In genomic region chr4:186169942-186170802, GRCh38 we compare ENCODE assay signal across 24 cellular contexts. TPM values are rescaled to one million over a fixed set of nuclear protein-coding genes. Genes with fewer than 3 reads are reported as not detected.
DNase-seq lines count a peak whose midpoint lies in the region; ATAC-seq, FAIRE-seq and TF ChIP-seq lines count a peak whose summit lies in the region.
"Had no signal": no experiment of that assay in that cellular context is flagged by ENCODE, and none has a peak within 500 bp of the region (broad histone marks: within the 10 kb centered on the region; RNA-seq: fewer than 3 reads in every experiment).

No MANE protein-coding gene starts in this region.

- no CpG with 5 or more reads among the region's 16 CpGs for WGBS in H9 (ENCODE audit: extremely low coverage, insufficient read length, low lambda C conversion rate)
- 90% methylated on average over 16 of the region's 16 CpGs; no CpG with 5 or more reads in 1 of the 2 experiments for WGBS in H1 (ENCODE audit: extremely low coverage in 1 of 2, insufficient coverage in 1 of 2, insufficient read length in 1 of 2, insufficient replicate concordance in 2 of 2, low coverage in 1 of 2, low lambda C conversion rate in 2 of 2, missing lambda C conversion rate in 1 of 2), 2 experiments

- H2AK5ac ChIP-seq in H9 (ENCODE audit: insufficient read length, low read length) (no peak overlapping the region), H1 (ENCODE audit: low read depth, low read length) (0 out of 2 replicates have a peak overlapping the region, but pooled peaks have one; percentile 13)

- DNase-seq in H9 (no peak), H1 (ENCODE audit: low read depth in 1 of 2, low spot score in 2 of 2) (no peak), neural progenitor cell (ENCODE audit: low spot score) (no peak), posterior vena cava (ENCODE audit: low spot score) (no peak), HFFc6 (no peak), HUDEP-2 (lab: John Stamatoyannopoulos, UW; ENCODE audit: unreplicated experiment in 76 of 76) (no peak)
- DNase-seq: activated CD4-positive, alpha-beta memory T cell treated with anti-CD3 and anti-CD28 coated beads for 36 hours; activated naive CD4-positive, alpha-beta T cell; amygdala; Calu3; central memory CD4-positive, alpha-beta T cell; effector memory CD4-positive, alpha-beta T cell; mammary epithelial cell; NCI-H2171; NCI-H526 treated with DMSO at 0.1 percent for 48 hours; T-cell had no signal

- no peaks in the 10 kb centered on the region for H3K9me2 ChIP-seq in DOHH2 (replicated peaks; ENCODE audit: control insufficient read depth, low read length)

- H3K27ac Mint-ChIP-seq in H9 = no peak overlapping the region
- H3K27ac Mint-ChIP-seq in neural progenitor cell = no peak overlapping the region
- no peak overlapping the region for H3K27ac Mint-ChIP-seq in HFFc6
- H3K27ac Mint-ChIP-seq: activated CD4-positive, alpha-beta memory T cell treated with anti-CD3 and anti-CD28 coated beads for 36 hours; T-cell had no signal

- no peak for ATAC-seq in HG03342 (IDR thresholded peaks at IDR 0.05; ENCODE audit: unreplicated experiment)
- ATAC-seq: sciatic nerve, T-cell had no signal

- H3K36me3 Mint-ChIP-seq in H9 (ENCODE audit: insufficient read depth in 1 of 3, low read depth in 3 of 3) (peaks cover 0 to 18% (median 0%) of the 10 kb centered on the region in 3 experiments; a peak in 3 of 7 replicates), neural progenitor cell (no peaks in the 10 kb centered on the region), HFFc6 (ENCODE audit: low read depth) (no peaks in the 10 kb centered on the region)
- H3K36me3 Mint-ChIP-seq: activated CD4-positive, alpha-beta memory T cell treated with anti-CD3 and anti-CD28 coated beads for 36 hours; T-cell had no signal

- H3T11ph ChIP-seq in H9 (ENCODE audit: low read length) = no peak overlapping the region

- H3K4me3 ChIP-seq in DOHH2 (ENCODE audit: low read length) = no peak overlapping the region
- no peak overlapping the region for H3K4me3 ChIP-seq in H1 (ENCODE audit: extremely low read depth in 1 of 4, insufficient read depth in 2 of 4, low read depth in 3 of 4, low read length in 4 of 4)
- no peak overlapping the region for H3K4me3 ChIP-seq in neural progenitor cell
- H3K4me3 ChIP-seq: ovary, tibial nerve had no signal

- H3K36me3 ChIP-seq in DOHH2 (ENCODE audit: control insufficient read depth, low read length) = no peaks in the 10 kb centered on the region
- no peaks in the 10 kb centered on the region for H3K36me3 ChIP-seq in H1 (ENCODE audit: control insufficient read depth in 2 of 4, insufficient read depth in 4 of 4, low read length in 3 of 4)
- H3K36me3 ChIP-seq in neural progenitor cell = no peaks in the 10 kb centered on the region
- H3K36me3 ChIP-seq: ovary had no signal

- no peak for TF ChIP-seq CTCF in DOHH2 (IDR thresholded peaks at IDR 0.05; ENCODE audit: low read depth, low read length, poor library complexity, severe bottlenecking)
- peak; percentile 44 for TF ChIP-seq CTCF in H9 (conservative IDR thresholded peaks at IDR 0.05)
- peak; percentile 11 to 34 (median 31); a peak in 2 of 4 replicates for TF ChIP-seq CTCF in H1 (IDR thresholded peaks at IDR 0.05; ENCODE audit: control extremely low read depth in 1 of 3, insufficient read depth in 1 of 3, low read depth in 1 of 3, low read length in 3 of 3)
- peak; percentile 28 for TF ChIP-seq CTCF in neural progenitor cell (IDR thresholded peaks at IDR 0.05)
- TF ChIP-seq CTCF in HFFc6 (IDR thresholded peaks at IDR 0.05) = no peak

- no peak for TF ChIP-seq EP300 in H1 (IDR thresholded peaks at IDR 0.05; ENCODE audit: borderline replicate concordance in 1 of 2, low read depth in 2 of 2, low read length in 2 of 2)

- H4K5ac ChIP-seq in H9 (ENCODE audit: insufficient read length, low read depth, low read length) (no peak overlapping the region), H1 (ENCODE audit: insufficient read length, low read depth, low read length) (no peak overlapping the region)

- no peak overlapping the region for H3K23ac ChIP-seq in H9 (ENCODE audit: insufficient read length, low read depth, low read length)
- H3K23ac ChIP-seq in H1 (ENCODE audit: insufficient read length) = no peak overlapping the region

- H2BK120ac ChIP-seq in H9 (ENCODE audit: low read depth, low read length, poor library complexity, severe bottlenecking) (no peak overlapping the region), H1 (replicated peaks; ENCODE audit: low read depth, low read length) (no peak overlapping the region)

- H2AFZ ChIP-seq in H9 (ENCODE audit: low read length) = no peak overlapping the region
- no peak overlapping the region for H2AFZ ChIP-seq in H1 (ENCODE audit: low read length)
- no peak overlapping the region for H2AFZ ChIP-seq in neural progenitor cell (replicated peaks)

- H3K79me1 ChIP-seq in H9 (ENCODE audit: insufficient read depth, low read depth, low read length, poor library complexity, severe bottlenecking) = no peaks in the 10 kb centered on the region
- no peaks in the 10 kb centered on the region for H3K79me1 ChIP-seq in H1 (ENCODE audit: low read depth, low read length)

- no peak overlapping the region; the same call in 1 of the 2 replicates for H3K14ac ChIP-seq in H9 (ENCODE audit: insufficient read depth, low read length)
- no peak overlapping the region for H3K14ac ChIP-seq in H1 (ENCODE audit: insufficient read length)

- H3K23me2 ChIP-seq in H9 (ENCODE audit: insufficient read length, low read depth, low read length, poor library complexity, severe bottlenecking) (no peaks in the 10 kb centered on the region), H1 (ENCODE audit: low read depth, low read length) (no peaks in the 10 kb centered on the region)

- H3K56ac ChIP-seq in H9 (ENCODE audit: insufficient read length, low read depth, low read length) = no peak overlapping the region
- no peak overlapping the region for H3K56ac ChIP-seq in H1 (replicated peaks; ENCODE audit: insufficient read length, low read depth, low read length)

- FAIRE-seq in H1 (lab: Jason Lieb, UNC) = no peak
- FAIRE-seq: G401.6, islet of Langerhans had no signal

- H3K4me1 Mint-ChIP-seq in H9 (peaks cover 17 to 19% of the 10 kb centered on the region in 2 experiments), neural progenitor cell (peaks cover 15% of the 10 kb centered on the region), HFFc6 (ENCODE audit: low read depth) (no peaks in the 10 kb centered on the region)
- H3K4me1 Mint-ChIP-seq: T-cell had no signal

- H3F3A ChIP-seq in DOHH2 (ENCODE audit: control insufficient read depth, insufficient read depth) (no peaks in the 10 kb centered on the region; the same call in 1 of the 2 replicates), neural progenitor cell (ENCODE audit: low read depth) (no peaks in the 10 kb centered on the region)

- no peak for TF ChIP-seq POLR2A in H1 (IDR thresholded peaks at IDR 0.05; ENCODE audit: control extremely low read depth in 1 of 2, low read depth in 2 of 2, low read length in 2 of 2)

- no peak overlapping the region for H2BK15ac ChIP-seq in H9 (ENCODE audit: low read depth, low read length)
- H2BK15ac ChIP-seq in H1 (ENCODE audit: low read length) = no peak overlapping the region

- H2BK20ac ChIP-seq in H9 (ENCODE audit: low read depth, low read length, poor library complexity, severe bottlenecking) = no peak overlapping the region
- H2BK20ac ChIP-seq in H1 (ENCODE audit: low read length) = no peak overlapping the region

- H3K27ac ChIP-seq in DOHH2 (ENCODE audit: low read depth, low read length) (no peak overlapping the region), H9 (ENCODE audit: insufficient read length, low read depth, low read length) (no peak overlapping the region), H1 (ENCODE audit: low read depth, low read length) (no peak overlapping the region), neural progenitor cell (no peak overlapping the region)
- H3K27ac ChIP-seq: ovary, tibial nerve had no signal

- H3K79me2 ChIP-seq in DOHH2 (ENCODE audit: control insufficient read depth, low read length) (no peaks in the 10 kb centered on the region), H9 (ENCODE audit: insufficient read depth, low read length) (no peaks in the 10 kb centered on the region), H1 (ENCODE audit: control insufficient read depth in 1 of 2, insufficient read depth in 2 of 2, low read length in 2 of 2) (no peaks in the 10 kb centered on the region), neural progenitor cell (ENCODE audit: low read depth) (no peaks in the 10 kb centered on the region)

- H4K91ac ChIP-seq in H9 (ENCODE audit: insufficient read length, low read depth, low read length) (no peak overlapping the region), H1 (replicated peaks; ENCODE audit: insufficient read length, low read length) (no peak overlapping the region)

- CTCF ChIA-PET in H1 (lab: Charles Lee; ENCODE audit: partially characterized antibody) = interaction anchor here (0.6 to 2.2 kb wide), 10 partner anchors 8 to 303 kb away, joined by 3 to 8 read pairs (median 5); no protein-coding TSS in a partner anchor

- H3K9me3 Mint-ChIP-seq in H9 = 0 out of 5 replicates have a peak, but pooled peaks cover 0 to 8% of the 10 kb centered on the region in 2 experiments
- H3K9me3 Mint-ChIP-seq in neural progenitor cell = no peaks in the 10 kb centered on the region
- H3K9me3 Mint-ChIP-seq in HFFc6 = no peaks in the 10 kb centered on the region
- H3K9me3 Mint-ChIP-seq: activated CD4-positive, alpha-beta memory T cell treated with anti-CD3 and anti-CD28 coated beads for 36 hours; T-cell had no signal

- no peak overlapping the region for H2BK12ac ChIP-seq in H9 (ENCODE audit: insufficient read length, low read depth, low read length)
- 0 out of 2 replicates have a peak overlapping the region, but pooled peaks have one; percentile 28 for H2BK12ac ChIP-seq in H1 (ENCODE audit: low read depth, low read length)

- H3K4me3 Mint-ChIP-seq in H9 (no peak overlapping the region), neural progenitor cell (no peak overlapping the region), HFFc6 (no peak overlapping the region)
- H3K4me3 Mint-ChIP-seq: activated CD4-positive, alpha-beta memory T cell treated with anti-CD3 and anti-CD28 coated beads for 36 hours; T-cell had no signal

- POLR2A ChIA-PET in H1 (lab: Charles Lee; ENCODE audit: partially characterized antibody) = interaction anchor here (1.0 to 1.3 kb wide), 4 partner anchors 8 to 20 kb away, joined by 3 to 4 read pairs (median 4); no protein-coding TSS in a partner anchor

- H3K27me3 ChIP-seq in DOHH2 (ENCODE audit: control insufficient read depth, low read length) (no peaks in the 10 kb centered on the region), H9 (ENCODE audit: insufficient read depth, low read length) (no peaks in the 10 kb centered on the region), H1 (replicated peaks in 1 of 4; ENCODE audit: control insufficient read depth in 3 of 4, extremely low read depth in 1 of 4, insufficient read depth in 3 of 4, low read length in 3 of 4) (no peaks in the 10 kb centered on the region), neural progenitor cell (no peaks in the 10 kb centered on the region)
- H3K27me3 ChIP-seq: ovary, tibial nerve had no signal

- no peak overlapping the region for H3K4ac ChIP-seq in H9 (ENCODE audit: low read depth, low read length)
- H3K4ac ChIP-seq in H1 (replicated peaks; ENCODE audit: insufficient read length, low read depth, low read length) = no peak overlapping the region

- peak in 1 of 2 experiments; percentile 23; a peak in 1 of 4 replicates for TF ChIP-seq RAD21 in H1 (IDR thresholded peaks at IDR 0.05 in 1 of 2, conservative IDR thresholded peaks at IDR 0.05 in 1 of 2; ENCODE audit: low read depth in 2 of 2, low read length in 2 of 2)

- peak overlapping the region; percentile 23 for H3K4me2 ChIP-seq in DOHH2 (ENCODE audit: low read length)
- H3K4me2 ChIP-seq in H9 (ENCODE audit: insufficient read depth, insufficient read length, low read length) = no peak overlapping the region
- H3K4me2 ChIP-seq in H1 (ENCODE audit: insufficient read depth in 1 of 2, low read depth in 2 of 2, low read length in 2 of 2) = no peak overlapping the region
- no peak overlapping the region for H3K4me2 ChIP-seq in neural progenitor cell

- H2BK5ac ChIP-seq in H9 (ENCODE audit: insufficient read length, low read length) (no peak overlapping the region), H1 (ENCODE audit: low read depth, low read length) (no peak overlapping the region)

- H3K18ac ChIP-seq in H9 (ENCODE audit: insufficient read length, low read depth, low read length) (no peak overlapping the region), H1 (ENCODE audit: extremely low read depth, low read length) (no peak overlapping the region)

- H3K4me1 ChIP-seq in DOHH2 (ENCODE audit: control insufficient read depth, low read length) (peaks cover 19% of the 10 kb centered on the region), H9 (ENCODE audit: insufficient read depth, low read length) (no peaks in the 10 kb centered on the region), H1 (replicated peaks in 1 of 4; ENCODE audit: control insufficient read depth in 3 of 4, insufficient read depth in 4 of 4, low read length in 3 of 4) (no peaks in the 10 kb centered on the region; a peak in 1 of 7 replicates), neural progenitor cell (no peaks in the 10 kb centered on the region)
- H3K4me1 ChIP-seq: tibial nerve had no signal

- intact Hi-C loops in posterior vena cava (cut with DNase I) = loop anchor here in 1 of 2 donors (5.0 kb wide), 1 partner anchor 1973 kb away; no protein-coding TSS in a partner anchor

- H3K9me3 ChIP-seq in DOHH2 (ENCODE audit: control insufficient read depth, insufficient read depth, low read length) = no peaks in the 10 kb centered on the region
- no peaks in the 10 kb centered on the region for H3K9me3 ChIP-seq in H9 (ENCODE audit: control insufficient read depth, low read depth, low read length)
- no peaks in the 10 kb centered on the region for H3K9me3 ChIP-seq in H1 (ENCODE audit: insufficient read depth in 2 of 2, low read depth in 1 of 2, low read length in 1 of 2)
- no peaks in the 10 kb centered on the region for H3K9me3 ChIP-seq in neural progenitor cell (ENCODE audit: low read depth)
- H3K9me3 ChIP-seq: ovary, tibial nerve had no signal

- H4K8ac ChIP-seq in H9 (replicated peaks; ENCODE audit: insufficient read length, low read depth, low read length) (no peak overlapping the region), H1 (ENCODE audit: extremely low read depth, insufficient read depth, low read length) (no peak overlapping the region)

- no peaks in the 10 kb centered on the region for H3K27me3 Mint-ChIP-seq in H9 (ENCODE audit: low read depth)
- peaks cover 2% of the 10 kb centered on the region for H3K27me3 Mint-ChIP-seq in neural progenitor cell (ENCODE audit: insufficient read depth, low read depth)
- peaks cover 11% of the 10 kb centered on the region for H3K27me3 Mint-ChIP-seq in HFFc6 (ENCODE audit: insufficient read depth)

- no peak overlapping the region for H3K9ac ChIP-seq in H9 (ENCODE audit: extremely low read depth, insufficient read length, low read length)
- H3K9ac ChIP-seq in H1 (replicated peaks in 1 of 4; ENCODE audit: extremely low read depth in 1 of 4, low read depth in 3 of 4, low read length in 3 of 4) = no peak overlapping the region
- H3K9ac ChIP-seq in neural progenitor cell = no peak overlapping the region

- H4K20me1 ChIP-seq in DOHH2 (ENCODE audit: control insufficient read depth, insufficient read depth, low read depth, low read length) (no peaks in the 10 kb centered on the region), H9 (ENCODE audit: control insufficient read depth, insufficient read depth, insufficient read length) (no peaks in the 10 kb centered on the region), H1 (replicated peaks in 1 of 2; ENCODE audit: control insufficient read depth in 1 of 2, insufficient read depth in 2 of 2, low read length in 2 of 2) (no peaks in the 10 kb centered on the region), neural progenitor cell (ENCODE audit: low read depth) (no peaks in the 10 kb centered on the region)

RNA-seq across cellular contexts. Expression of gene CYP4V2, which starts 21.2 kb away (rescaled TPM):
- total RNA-seq in H9 (2021) (1.0 and 1.6 TPM in 2 replicates), neural progenitor cell (ENCODE audit: low replicate concordance) (0.37 and 1.3 TPM in 2 replicates), posterior vena cava (10 to 100 TPM; 23.0 to 27.0 TPM)
- total RNA-seq in H1 (2021; fragmentation: NEBNext Ultra II Directional; extraction: Animal tissue kit (Norgen Biotek cat#: 25700)) = 1.0 and 1.4 TPM in 2 replicates
- polyA plus RNA-seq in H1 (2011; rRNA removed) = 0.65 and 0.82 TPM in 2 replicates
- 1.5 TPM for polyA plus RNA-seq in H1 (2011; cell fraction: cytosol; rRNA removed)
- polyA plus RNA-seq in H1 (2011; cell fraction: nucleus; rRNA removed) = 1.1 TPM
- 0.52 to 0.94 TPM (median 0.69 TPM) in 4 replicates for polyA plus RNA-seq in H1 (2012, experiment 1 of 2)
- not detected for polyA plus RNA-seq in H1 (2012, experiment 2 of 2)
- 0.81 TPM for polyA plus RNA-seq in H1 (2013, experiment 1 of 2)
- polyA plus RNA-seq in H1 (2013, experiment 2 of 2) = 0.59 TPM
- 0.37 and 0.79 TPM in 2 replicates for polyA minus RNA-seq in H1 (2011; rRNA and poly(A)+ RNA removed)
- polyA minus RNA-seq in H1 (2011; cell fraction: cytosol; rRNA and poly(A)+ RNA removed) = 1.1 TPM
- polyA minus RNA-seq in H1 (2011; cell fraction: nucleus; rRNA and poly(A)+ RNA removed) = 1.9 TPM
- 1 to 10 TPM; 4.8 to 8.4 (median 6.1) TPM for total RNA-seq in HFFc6 (2021; fragmentation: NEBNext Ultra II Directional; extraction: Animal tissue kit (Norgen Biotek cat#: 25700))

RNA-seq across cellular contexts. Expression of gene KLKB1, which starts 57.1 kb away (rescaled TPM):
- total RNA-seq in H9 (2021) = 20.1 and 21.8 TPM in 2 replicates
- 20.1 and 20.9 TPM in 2 replicates for total RNA-seq in H1 (2021; fragmentation: NEBNext Ultra II Directional; extraction: Animal tissue kit (Norgen Biotek cat#: 25700))
- polyA plus RNA-seq in H1 (2011; rRNA removed) = 7.5 and 12.0 TPM in 2 replicates
- polyA plus RNA-seq in H1 (2011; cell fraction: cytosol; rRNA removed) = 13.2 TPM
- polyA plus RNA-seq in H1 (2011; cell fraction: nucleus; rRNA removed) = 9.8 TPM
- 21.0 to 30.7 TPM (median 21.7 TPM) in 4 replicates for polyA plus RNA-seq in H1 (2012, experiment 1 of 2)
- 2.5 TPM for polyA plus RNA-seq in H1 (2012, experiment 2 of 2)
- 16.9 TPM for polyA plus RNA-seq in H1 (2013, experiment 1 of 2)
- 15.6 TPM for polyA plus RNA-seq in H1 (2013, experiment 2 of 2)
- 11.2 and 18.7 TPM in 2 replicates for polyA minus RNA-seq in H1 (2011; rRNA and poly(A)+ RNA removed)
- 7.1 TPM for polyA minus RNA-seq in H1 (2011; cell fraction: cytosol; rRNA and poly(A)+ RNA removed)
- polyA minus RNA-seq in H1 (2011; cell fraction: nucleus; rRNA and poly(A)+ RNA removed) = 5.7 TPM
- total RNA-seq in neural progenitor cell (ENCODE audit: low replicate concordance) = 0.39 TPM in 1 of 2 replicates, not detected in the other
- total RNA-seq in posterior vena cava = under 1 TPM; 0.57 to 0.83 TPM
- not detected for total RNA-seq in HFFc6 (2021; fragmentation: NEBNext Ultra II Directional; extraction: Animal tissue kit (Norgen Biotek cat#: 25700))
- total RNA-seq: activated CD4-positive, alpha-beta memory T cell treated with anti-CD3 and anti-CD28 coated beads for 36 hours; mammary epithelial cell; myocyte had no signal
- polyA plus RNA-seq: mammary epithelial cell had no signal

Comparison
In these comparisons a context has a peak if more than half of its experiments do, and no peak if none do; other contexts are left out.
1. CTCF ChIP-seq: peak in H9 (single experiment), H1 (3 of 3) and neural progenitor cell (single experiment); none in DOHH2 (single experiment) and HFFc6 (single experiment).
2. RNA of gene KLKB1, which starts 57.1 kb away (total RNA-seq): 20.1 to 21.8 TPM in H9 and 20.1 to 20.9 TPM in H1; 0.57 to 0.83 TPM in posterior vena cava, 0.39 TPM in neural progenitor cell and not detected in HFFc6; every median in the first group is over 10 times any median in the second.